1 cellular context compared by ENCODE assay signal in the genomic region with DNA sequence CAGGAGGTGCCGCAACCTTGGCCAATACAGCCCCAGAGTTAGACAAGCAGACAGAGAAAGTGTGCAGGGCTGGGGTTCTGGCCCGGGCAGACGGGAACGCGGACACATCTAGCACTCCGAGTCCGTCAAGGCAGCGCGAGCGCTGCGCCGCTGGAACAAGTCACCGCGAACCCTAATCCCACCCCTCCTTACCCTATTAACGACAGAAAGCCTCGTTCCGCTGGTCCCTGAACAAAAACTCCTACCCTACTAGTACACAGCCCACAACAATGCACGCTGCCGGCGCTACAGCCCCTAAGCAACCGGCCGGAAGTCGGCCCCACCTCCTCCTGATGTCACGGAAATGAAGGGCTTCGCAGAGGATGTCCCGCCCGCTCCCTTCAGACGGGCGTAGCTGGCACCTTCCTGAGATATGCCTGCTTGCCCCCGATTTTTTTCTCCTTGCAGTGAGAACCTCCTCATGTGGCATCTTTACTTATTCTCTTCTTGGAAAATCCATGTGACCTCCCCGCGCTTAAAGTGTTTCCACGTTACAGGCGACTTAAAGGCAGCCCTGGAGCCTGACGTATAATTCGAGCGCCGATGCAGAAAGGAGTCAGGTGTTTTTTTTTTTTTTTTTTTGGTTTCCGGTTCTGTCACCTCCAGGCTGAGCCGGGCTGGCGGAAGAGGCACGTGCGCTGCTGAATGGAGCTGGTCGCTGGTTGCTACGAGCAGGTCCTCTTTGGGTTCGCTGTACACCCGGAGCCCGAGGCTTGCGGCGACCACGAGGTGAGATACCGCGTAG.
TF ChIP-seq lines count a peak whose summit lies in the region.

A gene (minus strand): TSS at position 315 of the 784 bp plus-strand sequence. CDS start 7,066 bp downstream, outside the sequence.
A gene with protein sequence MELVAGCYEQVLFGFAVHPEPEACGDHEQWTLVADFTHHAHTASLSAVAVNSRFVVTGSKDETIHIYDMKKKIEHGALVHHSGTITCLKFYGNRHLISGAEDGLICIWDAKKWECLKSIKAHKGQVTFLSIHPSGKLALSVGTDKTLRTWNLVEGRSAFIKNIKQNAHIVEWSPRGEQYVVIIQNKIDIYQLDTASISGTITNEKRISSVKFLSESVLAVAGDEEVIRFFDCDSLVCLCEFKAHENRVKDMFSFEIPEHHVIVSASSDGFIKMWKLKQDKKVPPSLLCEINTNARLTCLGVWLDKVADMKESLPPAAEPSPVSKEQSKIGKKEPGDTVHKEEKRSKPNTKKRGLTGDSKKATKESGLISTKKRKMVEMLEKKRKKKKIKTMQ (plus strand): TSS at position 671 of the 784 bp plus-strand sequence. CDS start 14 bp downstream, at position 685.

TF ChIP-seq in HepG2, 621 proteins besides CTCF, POLR2A, EP300 and RAD21 (continued from another document and continues in another):
- peak; percentile 43 for TF ChIP-seq PCBP2 (optimal IDR thresholded peaks at IDR 0.05; ENCODE audit: low read depth, low read length, poor library complexity, severe bottlenecking)
- peak; percentile 6; the same call in 1 of the 2 replicates for TF ChIP-seq ZNF24 (IDR thresholded peaks at IDR 0.05)
- TF ChIP-seq, protein P1, sequence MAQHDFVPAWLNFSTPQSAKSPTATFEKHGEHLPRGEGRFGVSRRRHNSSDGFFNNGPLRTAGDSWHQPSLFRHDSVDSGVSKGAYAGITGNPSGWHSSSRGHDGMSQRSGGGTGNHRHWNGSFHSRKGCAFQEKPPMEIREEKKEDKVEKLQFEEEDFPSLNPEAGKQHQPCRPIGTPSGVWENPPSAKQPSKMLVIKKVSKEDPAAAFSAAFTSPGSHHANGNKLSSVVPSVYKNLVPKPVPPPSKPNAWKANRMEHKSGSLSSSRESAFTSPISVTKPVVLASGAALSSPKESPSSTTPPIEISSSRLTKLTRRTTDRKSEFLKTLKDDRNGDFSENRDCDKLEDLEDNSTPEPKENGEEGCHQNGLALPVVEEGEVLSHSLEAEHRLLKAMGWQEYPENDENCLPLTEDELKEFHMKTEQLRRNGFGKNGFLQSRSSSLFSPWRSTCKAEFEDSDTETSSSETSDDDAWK (CRISPR knock-in tag; IDR thresholded peaks at IDR 0.05), result no peak
- TF ChIP-seq, protein P2, sequence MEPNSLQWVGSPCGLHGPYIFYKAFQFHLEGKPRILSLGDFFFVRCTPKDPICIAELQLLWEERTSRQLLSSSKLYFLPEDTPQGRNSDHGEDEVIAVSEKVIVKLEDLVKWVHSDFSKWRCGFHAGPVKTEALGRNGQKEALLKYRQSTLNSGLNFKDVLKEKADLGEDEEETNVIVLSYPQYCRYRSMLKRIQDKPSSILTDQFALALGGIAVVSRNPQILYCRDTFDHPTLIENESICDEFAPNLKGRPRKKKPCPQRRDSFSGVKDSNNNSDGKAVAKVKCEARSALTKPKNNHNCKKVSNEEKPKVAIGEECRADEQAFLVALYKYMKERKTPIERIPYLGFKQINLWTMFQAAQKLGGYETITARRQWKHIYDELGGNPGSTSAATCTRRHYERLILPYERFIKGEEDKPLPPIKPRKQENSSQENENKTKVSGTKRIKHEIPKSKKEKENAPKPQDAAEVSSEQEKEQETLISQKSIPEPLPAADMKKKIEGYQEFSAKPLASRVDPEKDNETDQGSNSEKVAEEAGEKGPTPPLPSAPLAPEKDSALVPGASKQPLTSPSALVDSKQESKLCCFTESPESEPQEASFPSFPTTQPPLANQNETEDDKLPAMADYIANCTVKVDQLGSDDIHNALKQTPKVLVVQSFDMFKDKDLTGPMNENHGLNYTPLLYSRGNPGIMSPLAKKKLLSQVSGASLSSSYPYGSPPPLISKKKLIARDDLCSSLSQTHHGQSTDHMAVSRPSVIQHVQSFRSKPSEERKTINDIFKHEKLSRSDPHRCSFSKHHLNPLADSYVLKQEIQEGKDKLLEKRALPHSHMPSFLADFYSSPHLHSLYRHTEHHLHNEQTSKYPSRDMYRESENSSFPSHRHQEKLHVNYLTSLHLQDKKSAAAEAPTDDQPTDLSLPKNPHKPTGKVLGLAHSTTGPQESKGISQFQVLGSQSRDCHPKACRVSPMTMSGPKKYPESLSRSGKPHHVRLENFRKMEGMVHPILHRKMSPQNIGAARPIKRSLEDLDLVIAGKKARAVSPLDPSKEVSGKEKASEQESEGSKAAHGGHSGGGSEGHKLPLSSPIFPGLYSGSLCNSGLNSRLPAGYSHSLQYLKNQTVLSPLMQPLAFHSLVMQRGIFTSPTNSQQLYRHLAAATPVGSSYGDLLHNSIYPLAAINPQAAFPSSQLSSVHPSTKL (CRISPR knock-in tag; IDR thresholded peaks at IDR 0.05), result peak; percentile 75; the same call in 1 of the 2 replicates
- TF ChIP-seq GATA4 (IDR thresholded peaks at IDR 0.05; ENCODE audit: borderline replicate concordance, low read depth), result peak; percentile 83
- TF ChIP-seq ONECUT2 (CRISPR knock-in tag; IDR thresholded peaks at IDR 0.05), result no peak
- TF ChIP-seq FOXO1 (CRISPR knock-in tag; IDR thresholded peaks at IDR 0.05), result 0 out of 2 replicates have a peak, but pooled peaks have one; percentile 48
- peak; percentile 10; the same call in 1 of the 2 replicates for TF ChIP-seq STAG1 (CRISPR knock-in tag; IDR thresholded peaks at IDR 0.05)
- peak; percentile 91 for TF ChIP-seq PHF8 (CRISPR knock-in tag; IDR thresholded peaks at IDR 0.05)
- TF ChIP-seq RFX3 (CRISPR knock-in tag; IDR thresholded peaks at IDR 0.05), result no peak
- 0 out of 2 replicates have a peak, but pooled peaks have one; percentile 3 for TF ChIP-seq RFX5 (IDR thresholded peaks at IDR 0.05; ENCODE audit: low read depth, low read length)
- TF ChIP-seq SP1 (IDR thresholded peaks at IDR 0.05), result no peak
- no peak for TF ChIP-seq SP1 (CRISPR knock-in tag; IDR thresholded peaks at IDR 0.05)
- TF ChIP-seq ZNF501 (CRISPR knock-in tag; IDR thresholded peaks at IDR 0.05), result peak; percentile 96
- TF ChIP-seq ETV5 (CRISPR knock-in tag; IDR thresholded peaks at IDR 0.05; ENCODE audit: borderline replicate concordance), result peak; percentile 67
- TF ChIP-seq, protein P3, sequence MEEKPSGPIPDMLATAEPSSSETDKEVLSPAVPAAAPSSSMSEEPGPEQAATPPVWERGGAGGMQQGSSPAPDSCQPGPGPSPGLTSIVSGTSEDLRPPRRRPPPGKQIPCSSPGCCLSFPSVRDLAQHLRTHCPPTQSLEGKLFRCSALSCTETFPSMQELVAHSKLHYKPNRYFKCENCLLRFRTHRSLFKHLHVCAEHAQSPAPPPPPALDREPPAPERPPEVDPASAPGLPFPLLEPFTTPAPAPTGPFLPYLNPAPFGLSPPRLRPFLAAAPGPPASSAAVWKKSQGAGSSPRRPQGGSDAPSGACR (CRISPR knock-in tag; IDR thresholded peaks at IDR 0.05), result peak; percentile 57; the same call in 1 of the 2 replicates
- TF ChIP-seq SRF (IDR thresholded peaks at IDR 0.05; ENCODE audit: low read depth, low read length), result peak; percentile 74
- TF ChIP-seq, protein P4, sequence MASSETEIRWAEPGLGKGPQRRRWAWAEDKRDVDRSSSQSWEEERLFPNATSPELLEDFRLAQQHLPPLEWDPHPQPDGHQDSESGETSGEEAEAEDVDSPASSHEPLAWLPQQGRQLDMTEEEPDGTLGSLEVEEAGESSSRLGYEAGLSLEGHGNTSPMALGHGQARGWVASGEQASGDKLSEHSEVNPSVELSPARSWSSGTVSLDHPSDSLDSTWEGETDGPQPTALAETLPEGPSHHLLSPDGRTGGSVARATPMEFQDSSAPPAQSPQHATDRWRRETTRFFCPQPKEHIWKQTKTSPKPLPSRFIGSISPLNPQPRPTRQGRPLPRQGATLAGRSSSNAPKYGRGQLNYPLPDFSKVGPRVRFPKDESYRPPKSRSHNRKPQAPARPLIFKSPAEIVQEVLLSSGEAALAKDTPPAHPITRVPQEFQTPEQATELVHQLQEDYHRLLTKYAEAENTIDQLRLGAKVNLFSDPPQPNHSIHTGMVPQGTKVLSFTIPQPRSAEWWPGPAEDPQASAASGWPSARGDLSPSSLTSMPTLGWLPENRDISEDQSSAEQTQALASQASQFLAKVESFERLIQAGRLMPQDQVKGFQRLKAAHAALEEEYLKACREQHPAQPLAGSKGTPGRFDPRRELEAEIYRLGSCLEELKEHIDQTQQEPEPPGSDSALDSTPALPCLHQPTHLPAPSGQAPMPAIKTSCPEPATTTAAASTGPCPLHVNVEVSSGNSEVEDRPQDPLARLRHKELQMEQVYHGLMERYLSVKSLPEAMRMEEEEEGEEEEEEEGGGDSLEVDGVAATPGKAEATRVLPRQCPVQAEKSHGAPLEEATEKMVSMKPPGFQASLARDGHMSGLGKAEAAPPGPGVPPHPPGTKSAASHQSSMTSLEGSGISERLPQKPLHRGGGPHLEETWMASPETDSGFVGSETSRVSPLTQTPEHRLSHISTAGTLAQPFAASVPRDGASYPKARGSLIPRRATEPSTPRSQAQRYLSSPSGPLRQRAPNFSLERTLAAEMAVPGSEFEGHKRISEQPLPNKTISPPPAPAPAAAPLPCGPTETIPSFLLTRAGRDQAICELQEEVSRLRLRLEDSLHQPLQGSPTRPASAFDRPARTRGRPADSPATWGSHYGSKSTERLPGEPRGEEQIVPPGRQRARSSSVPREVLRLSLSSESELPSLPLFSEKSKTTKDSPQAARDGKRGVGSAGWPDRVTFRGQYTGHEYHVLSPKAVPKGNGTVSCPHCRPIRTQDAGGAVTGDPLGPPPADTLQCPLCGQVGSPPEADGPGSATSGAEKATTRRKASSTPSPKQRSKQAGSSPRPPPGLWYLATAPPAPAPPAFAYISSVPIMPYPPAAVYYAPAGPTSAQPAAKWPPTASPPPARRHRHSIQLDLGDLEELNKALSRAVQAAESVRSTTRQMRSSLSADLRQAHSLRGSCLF (CRISPR knock-in tag; IDR thresholded peaks at IDR 0.05; ENCODE audit: borderline replicate concordance), result no peak
- TF ChIP-seq, protein P5, sequence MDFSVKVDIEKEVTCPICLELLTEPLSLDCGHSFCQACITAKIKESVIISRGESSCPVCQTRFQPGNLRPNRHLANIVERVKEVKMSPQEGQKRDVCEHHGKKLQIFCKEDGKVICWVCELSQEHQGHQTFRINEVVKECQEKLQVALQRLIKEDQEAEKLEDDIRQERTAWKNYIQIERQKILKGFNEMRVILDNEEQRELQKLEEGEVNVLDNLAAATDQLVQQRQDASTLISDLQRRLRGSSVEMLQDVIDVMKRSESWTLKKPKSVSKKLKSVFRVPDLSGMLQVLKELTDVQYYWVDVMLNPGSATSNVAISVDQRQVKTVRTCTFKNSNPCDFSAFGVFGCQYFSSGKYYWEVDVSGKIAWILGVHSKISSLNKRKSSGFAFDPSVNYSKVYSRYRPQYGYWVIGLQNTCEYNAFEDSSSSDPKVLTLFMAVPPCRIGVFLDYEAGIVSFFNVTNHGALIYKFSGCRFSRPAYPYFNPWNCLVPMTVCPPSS (IDR thresholded peaks at IDR 0.05), result no peak
- no peak for TF ChIP-seq KDM6A (CRISPR knock-in tag; IDR thresholded peaks at IDR 0.05; ENCODE audit: low read depth)
- TF ChIP-seq RBM39 (IDR thresholded peaks at IDR 0.05; ENCODE audit: low read depth, low read length, poor library complexity, severe bottlenecking), result peak; percentile 61
- no peak; the same call in 1 of the 2 replicates for TF ChIP-seq ZNF263 (CRISPR knock-in tag; IDR thresholded peaks at IDR 0.05)
- TF ChIP-seq RFXANK (CRISPR knock-in tag; IDR thresholded peaks at IDR 0.05), result no peak
- TF ChIP-seq, protein P6, sequence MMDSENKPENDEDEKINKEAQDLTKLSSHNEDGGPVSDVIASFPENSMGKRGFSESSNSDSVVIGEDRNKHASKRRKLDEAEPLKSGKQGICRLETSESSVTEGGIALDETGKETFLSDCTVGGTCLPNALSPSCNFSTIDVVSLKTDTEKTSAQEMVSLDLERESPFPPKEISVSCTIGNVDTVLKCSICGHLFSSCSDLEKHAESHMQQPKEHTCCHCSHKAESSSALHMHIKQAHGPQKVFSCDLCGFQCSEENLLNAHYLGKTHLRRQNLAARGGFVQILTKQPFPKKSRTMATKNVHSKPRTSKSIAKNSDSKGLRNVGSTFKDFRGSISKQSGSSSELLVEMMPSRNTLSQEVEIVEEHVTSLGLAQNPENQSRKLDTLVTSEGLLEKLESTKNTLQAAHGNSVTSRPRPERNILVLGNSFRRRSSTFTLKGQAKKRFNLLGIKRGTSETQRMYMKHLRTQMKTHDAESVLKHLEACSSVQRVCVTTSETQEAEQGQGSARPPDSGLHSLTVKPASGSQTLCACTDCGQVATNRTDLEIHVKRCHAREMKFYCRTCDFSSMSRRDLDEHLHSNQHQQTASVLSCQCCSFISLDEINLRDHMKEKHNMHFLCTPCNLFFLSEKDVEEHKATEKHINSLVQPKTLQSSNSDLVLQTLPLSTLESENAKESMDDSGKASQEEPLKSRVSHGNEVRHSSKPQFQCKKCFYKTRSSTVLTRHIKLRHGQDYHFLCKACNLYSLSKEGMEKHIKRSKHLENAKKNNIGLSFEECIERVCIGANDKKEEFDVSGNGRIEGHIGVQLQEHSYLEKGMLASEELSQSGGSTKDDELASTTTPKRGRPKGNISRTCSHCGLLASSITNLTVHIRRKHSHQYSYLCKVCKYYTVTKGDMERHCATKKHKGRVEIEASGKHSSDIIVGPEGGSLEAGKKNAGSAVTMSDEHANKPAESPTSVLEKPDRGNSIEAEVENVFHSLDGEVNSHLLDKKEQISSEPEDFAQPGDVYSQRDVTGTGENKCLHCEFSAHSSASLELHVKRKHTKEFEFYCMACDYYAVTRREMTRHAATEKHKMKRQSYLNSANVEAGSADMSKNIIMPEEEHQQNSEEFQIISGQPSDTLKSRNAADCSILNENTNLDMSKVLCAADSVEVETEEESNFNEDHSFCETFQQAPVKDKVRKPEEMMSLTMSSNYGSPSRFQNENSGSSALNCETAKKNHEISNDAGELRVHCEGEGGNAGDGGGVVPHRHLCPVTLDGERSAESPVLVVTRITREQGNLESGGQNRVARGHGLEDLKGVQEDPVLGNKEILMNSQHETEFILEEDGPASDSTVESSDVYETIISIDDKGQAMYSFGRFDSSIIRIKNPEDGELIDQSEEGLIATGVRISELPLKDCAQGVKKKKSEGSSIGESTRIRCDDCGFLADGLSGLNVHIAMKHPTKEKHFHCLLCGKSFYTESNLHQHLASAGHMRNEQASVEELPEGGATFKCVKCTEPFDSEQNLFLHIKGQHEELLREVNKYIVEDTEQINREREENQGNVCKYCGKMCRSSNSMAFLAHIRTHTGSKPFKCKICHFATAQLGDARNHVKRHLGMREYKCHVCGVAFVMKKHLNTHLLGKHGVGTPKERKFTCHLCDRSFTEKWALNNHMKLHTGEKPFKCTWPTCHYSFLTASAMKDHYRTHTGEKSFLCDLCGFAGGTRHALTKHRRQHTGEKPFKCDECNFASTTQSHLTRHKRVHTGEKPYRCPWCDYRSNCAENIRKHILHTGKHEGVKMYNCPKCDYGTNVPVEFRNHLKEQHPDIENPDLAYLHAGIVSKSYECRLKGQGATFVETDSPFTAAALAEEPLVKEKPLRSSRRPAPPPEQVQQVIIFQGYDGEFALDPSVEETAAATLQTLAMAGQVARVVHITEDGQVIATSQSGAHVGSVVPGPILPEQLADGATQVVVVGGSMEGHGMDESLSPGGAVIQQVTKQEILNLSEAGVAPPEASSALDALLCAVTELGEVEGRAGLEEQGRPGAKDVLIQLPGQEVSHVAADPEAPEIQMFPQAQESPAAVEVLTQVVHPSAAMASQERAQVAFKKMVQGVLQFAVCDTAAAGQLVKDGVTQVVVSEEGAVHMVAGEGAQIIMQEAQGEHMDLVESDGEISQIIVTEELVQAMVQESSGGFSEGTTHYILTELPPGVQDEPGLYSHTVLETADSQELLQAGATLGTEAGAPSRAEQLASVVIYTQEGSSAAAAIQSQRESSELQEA (CRISPR knock-in tag; IDR thresholded peaks at IDR 0.05; ENCODE audit: not compliant biosample characterization), result no peak
- no peak for TF ChIP-seq TCF12 (IDR thresholded peaks at IDR 0.05)
- no peak for TF ChIP-seq TCF12 (CRISPR knock-in tag; IDR thresholded peaks at IDR 0.05)
- TF ChIP-seq NR2F6 (IDR thresholded peaks at IDR 0.05), result 0 out of 2 replicates have a peak, but pooled peaks have one; percentile 40
- peak; percentile 40; the same call in 1 of the 2 replicates for TF ChIP-seq NR2F6 (CRISPR knock-in tag; IDR thresholded peaks at IDR 0.05)
- TF ChIP-seq ZNF589 (CRISPR knock-in tag; conservative IDR thresholded peaks at IDR 0.05), result no peak
- peak; percentile 74; the same call in 1 of the 2 replicates for TF ChIP-seq ZNF816 (CRISPR knock-in tag; IDR thresholded peaks at IDR 0.05; ENCODE audit: borderline replicate concordance)
- TF ChIP-seq NFYB (CRISPR knock-in tag; IDR thresholded peaks at IDR 0.05), result no peak; the same call in 1 of the 2 replicates
